Comparison of ENCODE assay signal across 1 cellular context in the genomic region with DNA sequence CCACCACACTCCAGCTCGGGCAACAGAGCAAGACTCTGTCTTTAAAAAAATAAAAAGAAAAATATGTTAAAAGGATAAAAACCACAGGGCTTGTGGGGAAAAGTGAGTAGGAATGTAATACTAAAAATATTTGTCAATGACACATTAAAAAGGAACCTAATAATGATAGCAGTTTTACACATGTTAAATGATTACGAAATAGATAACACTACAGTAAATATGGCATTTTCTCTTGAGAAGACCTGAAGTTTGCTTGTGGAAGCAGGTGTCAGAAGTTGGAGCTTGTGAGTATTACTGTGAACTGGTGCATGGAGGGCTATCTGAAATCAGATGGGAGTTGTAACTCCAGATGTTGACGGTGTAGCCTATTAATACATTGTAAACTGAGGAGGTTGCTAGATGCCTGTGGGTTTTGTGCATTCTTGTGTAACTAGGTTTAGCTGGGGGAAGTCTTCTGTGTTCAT.
TF ChIP-seq lines count a peak whose summit lies in the region.

No MANE protein-coding gene starts in this region.

TF ChIP-seq in HepG2, 621 proteins besides CTCF, POLR2A, EP300 and RAD21 (continued from another document):
- TF ChIP-seq, protein P1, sequence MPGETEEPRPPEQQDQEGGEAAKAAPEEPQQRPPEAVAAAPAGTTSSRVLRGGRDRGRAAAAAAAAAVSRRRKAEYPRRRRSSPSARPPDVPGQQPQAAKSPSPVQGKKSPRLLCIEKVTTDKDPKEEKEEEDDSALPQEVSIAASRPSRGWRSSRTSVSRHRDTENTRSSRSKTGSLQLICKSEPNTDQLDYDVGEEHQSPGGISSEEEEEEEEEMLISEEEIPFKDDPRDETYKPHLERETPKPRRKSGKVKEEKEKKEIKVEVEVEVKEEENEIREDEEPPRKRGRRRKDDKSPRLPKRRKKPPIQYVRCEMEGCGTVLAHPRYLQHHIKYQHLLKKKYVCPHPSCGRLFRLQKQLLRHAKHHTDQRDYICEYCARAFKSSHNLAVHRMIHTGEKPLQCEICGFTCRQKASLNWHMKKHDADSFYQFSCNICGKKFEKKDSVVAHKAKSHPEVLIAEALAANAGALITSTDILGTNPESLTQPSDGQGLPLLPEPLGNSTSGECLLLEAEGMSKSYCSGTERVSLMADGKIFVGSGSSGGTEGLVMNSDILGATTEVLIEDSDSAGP (CRISPR knock-in tag; IDR thresholded peaks at IDR 0.05; ENCODE audit: borderline replicate concordance), result no peak
- TF ChIP-seq NR2F6 (IDR thresholded peaks at IDR 0.05) (no peak), NR2F6 (CRISPR knock-in tag; IDR thresholded peaks at IDR 0.05) (no peak), ZSCAN12 (CRISPR knock-in tag; IDR thresholded peaks at IDR 0.05) (no peak), KLF11 (CRISPR knock-in tag; IDR thresholded peaks at IDR 0.05) (no peak)
